ENCODE assay signal across 10 cellular contexts in the genomic region with DNA sequence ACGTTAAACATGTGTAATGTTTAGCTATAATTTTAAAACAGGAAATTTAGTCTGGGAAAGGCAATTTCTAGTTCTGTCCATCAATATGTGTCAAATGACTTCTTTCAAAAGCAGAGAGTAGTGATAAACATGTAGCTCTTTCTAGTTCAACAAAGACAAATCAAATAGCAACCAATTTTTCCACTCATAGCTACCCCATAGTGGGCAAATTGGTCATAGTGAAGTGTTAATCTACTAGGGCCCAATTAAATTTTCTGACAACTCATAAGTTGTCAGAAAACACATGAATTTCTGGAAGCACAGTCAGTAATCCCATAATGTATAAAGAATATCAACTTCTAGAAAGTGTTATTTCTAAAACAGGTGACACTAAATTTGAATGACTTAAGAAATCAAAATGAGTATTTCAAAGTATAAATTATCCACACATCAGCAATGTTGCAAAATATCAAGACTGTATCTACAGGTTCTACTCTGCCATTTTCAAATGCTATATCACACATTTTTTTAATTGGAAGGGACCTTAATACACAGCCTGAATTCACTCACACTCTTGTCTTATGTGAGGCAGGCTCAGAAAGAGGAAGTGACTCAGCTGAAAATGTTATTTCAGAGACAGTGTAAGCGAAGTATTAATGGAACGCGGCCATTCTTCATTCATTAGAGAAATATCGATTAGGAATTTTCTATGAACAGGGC. TPM values are rescaled to one million over a fixed set of nuclear protein-coding genes. Genes with fewer than 3 reads are reported as not detected.
DNase-seq lines count a peak whose midpoint lies in the region; ATAC-seq and TF ChIP-seq lines count a peak whose summit lies in the region.
"Had no signal": no experiment of that assay in that cellular context is flagged by ENCODE, and none has a peak within 500 bp of the region (broad histone marks: within the 10 kb centered on the region; RNA-seq: fewer than 3 reads in every experiment).

No MANE protein-coding gene starts in this region.

- H3K27me3 Mint-ChIP-seq in H9 (ENCODE audit: low read depth): no peaks in the 10 kb centered on the region

- H3T11ph ChIP-seq in H9 (ENCODE audit: low read length): no peak overlapping the region

- H3K79me2 ChIP-seq in H9 (ENCODE audit: insufficient read depth, low read length): no peaks in the 10 kb centered on the region

- no peaks in the 10 kb centered on the region for H3K9me3 ChIP-seq in RWPE2 (ENCODE audit: severe bottlenecking)
- no peaks in the 10 kb centered on the region for H3K9me3 ChIP-seq in H9 (ENCODE audit: control insufficient read depth, low read depth, low read length)
- H3K9me3 ChIP-seq: pancreas had no signal

- H2BK5ac ChIP-seq in H9 (ENCODE audit: insufficient read length, low read length): no peak overlapping the region

- no peak overlapping the region for H4K5ac ChIP-seq in H9 (ENCODE audit: insufficient read length, low read depth, low read length)

- no peaks in the 10 kb centered on the region for H3K23me2 ChIP-seq in H9 (ENCODE audit: insufficient read length, low read depth, low read length, poor library complexity, severe bottlenecking)

- no peaks in the 10 kb centered on the region for H3K9me3 Mint-ChIP-seq in H9

- no peaks in the 10 kb centered on the region for H3K27me3 ChIP-seq in RWPE2 (ENCODE audit: insufficient read depth, poor library complexity, severe bottlenecking)
- H3K27me3 ChIP-seq in H9 (ENCODE audit: insufficient read depth, low read length): no peaks in the 10 kb centered on the region
- H3K27me3 ChIP-seq: pancreas had no signal

- H2AK5ac ChIP-seq in H9 (ENCODE audit: insufficient read length, low read length): no peak overlapping the region

- H3K23ac ChIP-seq in H9 (ENCODE audit: insufficient read length, low read depth, low read length): no peak overlapping the region

- ATAC-seq in GM18517 (IDR thresholded peaks at IDR 0.05; ENCODE audit: unreplicated experiment): peak; percentile 76
- ATAC-seq in HG02678 (IDR thresholded peaks at IDR 0.05; ENCODE audit: unreplicated experiment): peak; percentile 85
- ATAC-seq in RWPE2 (ENCODE audit: low read depth): peak; percentile 33; the same call in 1 of the 3 replicates
- no peak for ATAC-seq in HG03280 (IDR thresholded peaks at IDR 0.05; ENCODE audit: unreplicated experiment)
- no peak for ATAC-seq in GM18867 (IDR thresholded peaks at IDR 0.05; ENCODE audit: unreplicated experiment)
- ATAC-seq: pancreas had no signal

- no peak overlapping the region for H2BK12ac ChIP-seq in H9 (ENCODE audit: insufficient read length, low read depth, low read length)

- no peaks in the 10 kb centered on the region for H3K79me1 ChIP-seq in H9 (ENCODE audit: insufficient read depth, low read depth, low read length, poor library complexity, severe bottlenecking)

- no peak overlapping the region for H3K4me2 ChIP-seq in H9 (ENCODE audit: insufficient read depth, insufficient read length, low read length)

- no peak overlapping the region for H3K4ac ChIP-seq in H9 (ENCODE audit: low read depth, low read length)

- peaks cover 29 to 82% (median 32%) of the 10 kb centered on the region in 3 experiments for H3K36me3 Mint-ChIP-seq in H9 (ENCODE audit: insufficient read depth in 1 of 3, low read depth in 3 of 3)

- H4K20me1 ChIP-seq in H9 (ENCODE audit: control insufficient read depth, insufficient read depth, insufficient read length): no peaks in the 10 kb centered on the region

- H3K4me3 ChIP-seq in RWPE2 (ENCODE audit: severe bottlenecking) (no peak overlapping the region), fibroblast of villous mesenchyme (ENCODE audit: low read depth, low read length) (no peak overlapping the region)
- H3K4me3 ChIP-seq: pancreas had no signal

- no peak overlapping the region for H2BK120ac ChIP-seq in H9 (ENCODE audit: low read depth, low read length, poor library complexity, severe bottlenecking)

- TF ChIP-seq CTCF in RWPE2 (IDR thresholded peaks at IDR 0.05; ENCODE audit: poor library complexity, severe bottlenecking) (no peak), fibroblast of villous mesenchyme (IDR thresholded peaks at IDR 0.05; ENCODE audit: insufficient read depth, low read depth, low read length) (no peak), H9 (conservative IDR thresholded peaks at IDR 0.05) (no peak)

- H3K27ac ChIP-seq in RWPE2 (ENCODE audit: poor library complexity, severe bottlenecking) (peak overlapping the region; percentile 30), H9 (ENCODE audit: insufficient read length, low read depth, low read length) (no peak overlapping the region)
- H3K27ac ChIP-seq: pancreas had no signal

- no peak overlapping the region for H4K8ac ChIP-seq in H9 (replicated peaks; ENCODE audit: insufficient read length, low read depth, low read length)

- WGBS in H9 (ENCODE audit: extremely low coverage, insufficient read length, low lambda C conversion rate): no CpG with 5 or more reads among the region's 5 CpGs

- H3K27ac Mint-ChIP-seq in H9: no peak overlapping the region

- H3K9ac ChIP-seq in H9 (ENCODE audit: extremely low read depth, insufficient read length, low read length): no peak overlapping the region

- no peak overlapping the region for H3K14ac ChIP-seq in H9 (ENCODE audit: insufficient read depth, low read length)

- H3K4me1 Mint-ChIP-seq in H9: no peaks in the 10 kb centered on the region

- no peak overlapping the region for H2BK20ac ChIP-seq in H9 (ENCODE audit: low read depth, low read length, poor library complexity, severe bottlenecking)

- H3K4me1 ChIP-seq in RWPE2 (ENCODE audit: insufficient read depth, poor library complexity, severe bottlenecking): peaks cover 17% of the 10 kb centered on the region
- no peaks in the 10 kb centered on the region for H3K4me1 ChIP-seq in H9 (ENCODE audit: insufficient read depth, low read length)
- H3K4me1 ChIP-seq: pancreas had no signal

- no peak overlapping the region for H2BK15ac ChIP-seq in H9 (ENCODE audit: low read depth, low read length)

- H3K56ac ChIP-seq in H9 (ENCODE audit: insufficient read length, low read depth, low read length): no peak overlapping the region

- H4K91ac ChIP-seq in H9 (ENCODE audit: insufficient read length, low read depth, low read length): no peak overlapping the region

- no peak for DNase-seq in RWPE2 (ENCODE audit: low spot score)
- peak; percentile 7 for DNase-seq in fibroblast of villous mesenchyme (ENCODE audit: low read depth)
- no peak for DNase-seq in superior temporal gyrus (ENCODE audit: extremely low spot score)
- no peak for DNase-seq in H9
- DNase-seq: head of caudate nucleus, pancreas had no signal

- H3K4me3 Mint-ChIP-seq in H9: no peak overlapping the region; a peak in 1 of 5 replicates

- no peak overlapping the region for H3K18ac ChIP-seq in H9 (ENCODE audit: insufficient read length, low read depth, low read length)

- no peak overlapping the region for H2AFZ ChIP-seq in H9 (ENCODE audit: low read length)

- peaks cover 100% of the 10 kb centered on the region for H3K36me3 ChIP-seq in RWPE2 (ENCODE audit: low read depth)

RNA-seq across cellular contexts. Expression of a gene that starts 7.7 kb away (rescaled TPM):
- total RNA-seq in fibroblast of villous mesenchyme: 9.5 and 12.6 TPM in 2 replicates
- total RNA-seq in H9 (2021): 108 TPM in 2 replicates

Comparison
In these comparisons a context has a peak if more than half of its experiments do, and no peak if none do; other contexts are left out.
1. ATAC-seq: peak in GM18517 (single experiment), HG02678 (single experiment) and RWPE2 (single experiment); none in HG03280 (single experiment) and GM18867 (single experiment).